ENCODE assay signal across 8 cellular contexts in genomic region chr3:129829640-129830039, GRCh38.
DNase-seq lines count a peak whose midpoint lies in the region; ATAC-seq and TF ChIP-seq lines count a peak whose summit lies in the region.

No MANE protein-coding gene starts in this region.

- H3K4me1 Mint-ChIP-seq in activated T-helper 17 cell treated with anti-CD3 and anti-CD28 coated beads, Interleukin-2, amount 50 U/mL, for 72 hours, result peaks cover 17% of the 10 kb centered on the region
- peaks cover 10% of the 10 kb centered on the region for H3K4me1 Mint-ChIP-seq in progenitor cell of endocrine pancreas (ENCODE audit: low read depth)

- H3K9me3 Mint-ChIP-seq in activated T-helper 17 cell treated with anti-CD3 and anti-CD28 coated beads, Interleukin-2, amount 50 U/mL, for 72 hours, result no peaks in the 10 kb centered on the region
- H3K9me3 Mint-ChIP-seq in progenitor cell of endocrine pancreas (ENCODE audit: low read depth), result no peaks in the 10 kb centered on the region

- H3K36me3 Mint-ChIP-seq in activated T-helper 17 cell treated with anti-CD3 and anti-CD28 coated beads, Interleukin-2, amount 50 U/mL, for 72 hours (ENCODE audit: low read depth), result no peaks in the 10 kb centered on the region
- peaks cover 2% of the 10 kb centered on the region for H3K36me3 Mint-ChIP-seq in progenitor cell of endocrine pancreas (ENCODE audit: insufficient read depth)

- no peak overlapping the region for H3K4me3 ChIP-seq in cardiac muscle cell

- H3K4me1 ChIP-seq in cardiac muscle cell (ENCODE audit: low read depth), result peaks cover 3% of the 10 kb centered on the region

- peak; percentile 69 for TF ChIP-seq CTCF in cardiac muscle cell (IDR thresholded peaks at IDR 0.05; ENCODE audit: low read depth, low read length)
- TF ChIP-seq CTCF in progenitor cell of endocrine pancreas (IDR thresholded peaks at IDR 0.05; ENCODE audit: unreplicated experiment), result peak; percentile 66

- no peaks in the 10 kb centered on the region for H3K9me3 ChIP-seq in cardiac muscle cell (ENCODE audit: low read depth)

- H3K27me3 Mint-ChIP-seq in activated T-helper 17 cell treated with anti-CD3 and anti-CD28 coated beads, Interleukin-2, amount 50 U/mL, for 72 hours, result no peaks in the 10 kb centered on the region
- H3K27me3 Mint-ChIP-seq in progenitor cell of endocrine pancreas, result no peaks in the 10 kb centered on the region

- no peaks in the 10 kb centered on the region for H3K27me3 ChIP-seq in cardiac muscle cell

- H3K4me3 Mint-ChIP-seq in activated T-helper 17 cell treated with anti-CD3 and anti-CD28 coated beads, Interleukin-2, amount 50 U/mL, for 72 hours, result no peak overlapping the region
- H3K4me3 Mint-ChIP-seq in progenitor cell of endocrine pancreas (ENCODE audit: low read depth), result no peak overlapping the region

- H3K27ac Mint-ChIP-seq in activated T-helper 17 cell treated with anti-CD3 and anti-CD28 coated beads, Interleukin-2, amount 50 U/mL, for 72 hours, result no peak overlapping the region
- H3K27ac Mint-ChIP-seq in progenitor cell of endocrine pancreas, result no peak overlapping the region

- no peak overlapping the region for H3K27ac ChIP-seq in cardiac muscle cell

- DNase-seq in COLO668 (lab: John Stamatoyannopoulos, UW; ENCODE audit: unreplicated experiment) (peak; percentile 8), HCEC 1CT (peak; percentile 89), NCI-H526 treated with DMSO at 0.1 percent for 48 hours (lab: John Stamatoyannopoulos, UW) (peak; percentile 27), cardiac muscle cell (ENCODE audit: low read depth in 1 of 2, low spot score in 1 of 2) (peak; percentile 68 to 90), progenitor cell of endocrine pancreas (ENCODE audit: low spot score, unreplicated experiment) (no peak)
- DNase-seq in activated effector memory CD4-positive, alpha-beta T cell treated with anti-CD3 and anti-CD28 coated beads, Interleukin-2, amount 50 U/mL, for 16 hours, result no peak

- H3K36me3 ChIP-seq in cardiac muscle cell, result peaks cover 3% of the 10 kb centered on the region

- peak; percentile 63 for ATAC-seq in activated T-helper 17 cell treated with anti-CD3 and anti-CD28 coated beads, Interleukin-2, amount 50 U/mL, for 72 hours (replicated peaks)
- no peak for ATAC-seq in GM21447 (IDR thresholded peaks at IDR 0.05; ENCODE audit: unreplicated experiment)

Comparison
In these comparisons a context has a peak if more than half of its experiments do, and no peak if none do; other contexts are left out.
1. DNase-seq: peak in COLO668 (single experiment), HCEC 1CT (single experiment), NCI-H526 treated with DMSO at 0.1 percent for 48 hours (single experiment) and cardiac muscle cell (2 of 2); none in progenitor cell of endocrine pancreas (single experiment) and activated effector memory CD4-positive, alpha-beta T cell treated with anti-CD3 and anti-CD28 coated beads, Interleukin-2, amount 50 U/mL, for 16 hours (single experiment).